In genomic region chr2:196926562-196927317, GRCh38 we compare ENCODE assay signal across 8 cellular contexts. TPM values are rescaled to one million over a fixed set of nuclear protein-coding genes. Genes with fewer than 3 reads are reported as not detected.
A peak's percentile ranks its signal among the peaks of the same experiment; 100 is the strongest.
DNase-seq lines count a peak whose midpoint lies in the region; ATAC-seq lines count a peak whose summit lies in the region.

Gene PGAP1 (minus strand): TSS chr2:196926707. CDS start chr2:196926616, 91 bp downstream.

- H3K27ac ChIP-seq in iPS-18a (ENCODE audit: low read length) = peak within 1 kb of the TSS; percentile 71

- H3K4me3 ChIP-seq in iPS-18a (ENCODE audit: low read length) (peak within 1 kb of the TSS; percentile 96), skeletal muscle satellite cell (ENCODE audit: low read length) (peak within 1 kb of the TSS; percentile 96)

- peaks cover 22% of the 10 kb centered on the region for H3K4me1 ChIP-seq in iPS-18a (ENCODE audit: control insufficient read depth, low read depth, low read length)
- peaks cover 19% of the 10 kb centered on the region for H3K4me1 ChIP-seq in skeletal muscle satellite cell (ENCODE audit: control insufficient read depth, insufficient read depth, low read length)

- ATAC-seq in GM18858 (IDR thresholded peaks at IDR 0.05; ENCODE audit: unreplicated experiment) (peak; percentile 77), HG03066 (IDR thresholded peaks at IDR 0.05; ENCODE audit: low read depth, unreplicated experiment) (peak; percentile 89)

- peak within 1 kb of the TSS; percentile 95 for H3K4me2 ChIP-seq in skeletal muscle satellite cell (ENCODE audit: low read length)

- H3K9ac ChIP-seq in iPS-18a (ENCODE audit: low read length) (peak within 1 kb of the TSS; percentile 96), skeletal muscle satellite cell (ENCODE audit: low read depth, low read length) (peak within 1 kb of the TSS; percentile 84)

- H3K9me3 ChIP-seq in iPS-18a (ENCODE audit: control insufficient read depth, low read depth, low read length) (no peaks in the 10 kb centered on the region), skeletal muscle satellite cell (replicated peaks; ENCODE audit: low read length) (no peaks in the 10 kb centered on the region)

- H3K27me3 ChIP-seq in iPS-18a (ENCODE audit: control insufficient read depth, insufficient read depth, low read length) = peaks cover 9% of the 10 kb centered on the region
- no peaks in the 10 kb centered on the region for H3K27me3 ChIP-seq in skeletal muscle satellite cell (ENCODE audit: control insufficient read depth, insufficient read depth, low read length)

- H3K36me3 ChIP-seq in iPS-18a (ENCODE audit: control insufficient read depth, low read depth, low read length) = no peaks in the 10 kb centered on the region
- H3K36me3 ChIP-seq in skeletal muscle satellite cell (ENCODE audit: insufficient read depth, low read length) = no peaks in the 10 kb centered on the region

- DNase-seq in A172 (ENCODE audit: low spot score) = peak; percentile 84
- peak; percentile 91 for DNase-seq in NCI-H2107 treated with DMSO at 0.1 percent for 48 hours (lab: John Stamatoyannopoulos, UW; ENCODE audit: unreplicated experiment)
- DNase-seq in UCSD-AML1 (lab: John Stamatoyannopoulos, UW; ENCODE audit: unreplicated experiment) = peak; percentile 82
- peak; percentile 84 for DNase-seq in brain pericyte (ENCODE audit: low read depth, low spot score)

RNA-seq across cellular contexts. Expression of gene PGAP1, which starts in this region (rescaled TPM):
- total RNA-seq in A172 (2014; rRNA removed; shearing (Covaris generic)) = 4.1 and 6.5 TPM in 2 replicates
- 3.1 and 3.3 TPM in 2 replicates for total RNA-seq in skeletal muscle satellite cell (2012; rRNA removed)

Comparison
In these comparisons a context has a peak if more than half of its experiments do, and no peak if none do; other contexts are left out.
1. Peak in every context shown above with its lines: DNase-seq, ATAC-seq, H3K4me3 ChIP-seq and H3K27ac ChIP-seq.